8 cellular contexts compared by ENCODE assay signal in genomic region chr1:15892857-15893599, GRCh38. TPM values are rescaled to one million over a fixed set of nuclear protein-coding genes. Genes with fewer than 3 reads are reported as not detected.
DNase-seq lines count a peak whose midpoint lies in the region; ATAC-seq and TF ChIP-seq lines count a peak whose summit lies in the region.
"Not testable (repeated sequence)": the region's sequence is repeated elsewhere in the genome, so short reads cannot be mapped to it uniquely, and the experiment has no call there.

No MANE protein-coding gene starts in this region.

- not testable (repeated sequence) for ATAC-seq in WTC11
- peak; percentile 44 for ATAC-seq in sciatic nerve

- not testable (repeated sequence) for H3K27me3 ChIP-seq in liver (ENCODE audit: control insufficient read depth in 4 of 4, insufficient read depth in 4 of 4, low read length in 3 of 4)

- CTCF ChIA-PET in WTC11 (lab: Charles Lee): interaction anchor here (1.2 kb wide), 1 partner anchor 78 kb away, joined by 4 read pairs; no protein-coding TSS in a partner anchor

- H3K4me1 ChIP-seq in liver (ENCODE audit: control insufficient read depth in 4 of 4, insufficient read depth in 4 of 4, low read length in 3 of 4): peaks cover 4 to 15% (median 8%) of the 10 kb centered on the region in 4 donors

- not testable (repeated sequence) for H3K9me3 ChIP-seq in liver (ENCODE audit: control insufficient read depth in 4 of 4, low read length in 3 of 4)

- peak; percentile 44 for DNase-seq in A172 (ENCODE audit: low spot score)
- DNase-seq in GM12865 (ENCODE audit: low read depth): peak; percentile 18
- peak; percentile 31 for DNase-seq in NCI-H460 (ENCODE audit: extremely low read depth, low read depth)
- not testable (repeated sequence) for DNase-seq in WTC11 (ENCODE audit: low spot score); sciatic nerve (ENCODE audit: low spot score)
- peak; percentile 77 for DNase-seq in fibroblast of gingiva (ENCODE audit: low read depth)

- H3K4me3 ChIP-seq in GM12865 (ENCODE audit: low read depth, low read length); liver (ENCODE audit: low read depth in 1 of 3, low read length in 3 of 3): not testable (repeated sequence)

- TF ChIP-seq RAD21 in liver (IDR thresholded peaks at IDR 0.05): not testable (repeated sequence)

- not testable (repeated sequence) for H3K27ac ChIP-seq in liver (ENCODE audit: low read depth in 1 of 2, low read length in 2 of 2)

- H3K27ac Mint-ChIP-seq in WTC11 (peak overlapping the region; percentile 35), brain (peak overlapping the region; percentile 47 to 92 (median 83))

- H3K9ac ChIP-seq in liver (ENCODE audit: low read depth in 1 of 2, low read length in 2 of 2): not testable (repeated sequence)

- H3K9me3 Mint-ChIP-seq in WTC11, brain: not testable (repeated sequence)

- 83% methylated on average over 6 of the region's 6 CpGs for WGBS in liver

- not testable (repeated sequence) for TF ChIP-seq CTCF in GM12865 (IDR thresholded peaks at IDR 0.05; ENCODE audit: insufficient read depth, low read depth, low read length, missing control alignments); WTC11 (IDR thresholded peaks at IDR 0.05); brain (conservative IDR thresholded peaks at IDR 0.05); liver (IDR thresholded peaks at IDR 0.05; ENCODE audit: low read depth, low read length, missing input control)

- H3K36me3 Mint-ChIP-seq in WTC11: not testable (repeated sequence)
- peaks cover 59% of the 10 kb centered on the region for H3K36me3 Mint-ChIP-seq in brain

- H3K4me1 Mint-ChIP-seq in WTC11: not testable (repeated sequence)
- H3K4me1 Mint-ChIP-seq in brain: peaks cover 61% of the 10 kb centered on the region

- H3K36me3 ChIP-seq in liver (ENCODE audit: control insufficient read depth in 4 of 4, insufficient read depth in 3 of 4, low read depth in 1 of 4, low read length in 3 of 4): not testable (repeated sequence)

- not testable (repeated sequence) for H3K27me3 Mint-ChIP-seq in WTC11 (ENCODE audit: low read depth); brain

- intact Hi-C loops in sciatic nerve (cut with DNase I): not testable (repeated sequence)

- H3K4me3 Mint-ChIP-seq in WTC11: not testable (repeated sequence)
- H3K4me3 Mint-ChIP-seq in brain: peak overlapping the region in 2 of 5 experiments; percentile 10 to 32

- POLR2A ChIA-PET in WTC11 (lab: Charles Lee): not testable (repeated sequence)

TF ChIP-seq in liver, 16 proteins besides CTCF, POLR2A, EP300 and RAD21:
- peak; percentile 47 for TF ChIP-seq YY1 (IDR thresholded peaks at IDR 0.05)
TF ChIP-seq in liver: peak in this region for 1; not testable (repeated sequence) for 15.

RNA-seq across cellular contexts. Expression of gene SPEN, which starts 45.5 kb away (rescaled TPM):
- 6.9 and 15.8 TPM in 2 replicates for total RNA-seq in A172 (2014; rRNA removed; shearing (Covaris generic))
- total RNA-seq in NCI-H460 (2014; rRNA removed; shearing (Covaris generic)): 11.3 and 14.2 TPM in 2 replicates
- polyA plus RNA-seq in NCI-H460 (2014; cell fraction: nucleus; rRNA removed): 3.8 and 5.0 TPM in 2 replicates
- total RNA-seq in WTC11 (2021): 48.5 to 50.2 TPM (median 48.8 TPM) in 3 replicates
- polyA plus RNA-seq in brain (ENCODE audit: insufficient read depth, low read depth, low replicate concordance): 35.1 TPM
- 10 to 100 TPM; 17.9 to 29.4 TPM for total RNA-seq in liver
- 10 to 100 TPM in 1 of 2 donors, 1 to 10 TPM in 1; 7.4 to 12.4 TPM for polyA plus RNA-seq in liver
- total RNA-seq in sciatic nerve: 97.7 TPM
